ENCODE assay signal across 8 cellular contexts in the genomic region with DNA sequence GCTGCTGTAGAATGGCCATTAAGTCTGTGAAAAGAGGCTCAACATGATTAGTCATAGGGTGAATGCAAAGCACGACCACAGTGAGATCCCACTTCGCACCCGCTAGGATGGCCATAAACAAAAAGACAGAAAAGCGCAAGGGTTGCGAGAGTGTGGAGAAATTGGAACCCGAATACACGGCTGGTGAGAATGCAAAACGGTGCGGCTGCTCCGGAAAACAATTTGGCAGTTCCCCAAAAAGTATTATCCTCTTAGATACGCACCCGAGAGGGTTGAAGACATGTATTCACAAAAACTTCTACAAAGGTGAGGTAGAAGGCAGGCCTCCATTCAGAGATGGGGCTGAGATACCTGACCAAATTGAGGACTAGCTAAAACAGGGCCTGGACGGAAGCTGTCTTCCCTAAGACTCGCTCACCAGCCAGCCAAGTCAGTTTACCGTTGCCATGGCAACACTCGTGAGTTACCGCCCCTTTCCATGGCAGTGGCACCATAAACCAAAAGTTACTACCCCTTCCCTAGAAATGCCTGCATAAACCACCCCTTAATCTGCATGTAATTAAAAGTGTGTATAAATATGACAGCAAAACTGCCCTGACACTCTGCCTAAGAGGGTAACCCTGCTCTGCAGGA. TPM values are rescaled to one million over a fixed set of nuclear protein-coding genes. Genes with fewer than 3 reads are reported as not detected.
DNase-seq lines count a peak whose midpoint lies in the region; ATAC-seq, FAIRE-seq and TF ChIP-seq lines count a peak whose summit lies in the region.

No MANE protein-coding gene starts in this region.

- H3K9me3 ChIP-seq in WERI-Rb-1 (ENCODE audit: severe bottlenecking): peaks cover 2% of the 10 kb centered on the region
- H3K9me3 ChIP-seq in keratinocyte (ENCODE audit: control insufficient read depth, low read depth, low read length): no peaks in the 10 kb centered on the region
- H3K9me3 ChIP-seq in suprapubic skin: no peaks in the 10 kb centered on the region

- 79% methylated on average over 17 of the region's 17 CpGs for WGBS in suprapubic skin

- H2AFZ ChIP-seq in keratinocyte (ENCODE audit: control insufficient read depth, low read length): peak overlapping the region; percentile 89

- H3K4me3 ChIP-seq in WERI-Rb-1 (ENCODE audit: low read depth, low read length) (peak overlapping the region; percentile 6), keratinocyte (ENCODE audit: control insufficient read depth in 2 of 3, extremely low read depth in 1 of 3, insufficient read depth in 2 of 3, low read depth in 1 of 3, low read length in 3 of 3) (peak overlapping the region in 1 of 3 experiments; percentile 100), suprapubic skin (peak overlapping the region; percentile 65)

- no peak for DNase-seq in activated T-cell treated with anti-CD3 and anti-CD28 coated beads, Interleukin-2, amount 50 U/mL, for 4 hours
- DNase-seq in activated T-cell treated with anti-CD3 and anti-CD28 coated beads, Interleukin-2, amount 50 U/mL, for 1 hour: no peak
- DNase-seq in WERI-Rb-1: no peak
- DNase-seq in keratinocyte (ENCODE audit: low read depth, low spot score): no peak
- no peak for DNase-seq in suprapubic skin (ENCODE audit: low spot score in 2 of 2)
- DNase-seq in GF-D8 (lab: John Stamatoyannopoulos, UW): no peak
- DNase-seq in stimulated activated CD8-positive, alpha-beta memory T cell treated with anti-CD3 and anti-CD28 coated beads, Interleukin-4, amount 100 ng/mL, for 48 hours: no peak

- dilution Hi-C loops in keratinocyte (cut with MboI; ENCODE audit: extremely low pct_ligation_motif_present, low sequenced_read_pairs): no loop called here

- peak in 1 of 2 donors; percentile 2 for ATAC-seq in activated T-cell treated with anti-CD3 and anti-CD28 coated beads, Interleukin-2, amount 50 U/mL, for 4 hours
- ATAC-seq in HG02678 (IDR thresholded peaks at IDR 0.05; ENCODE audit: unreplicated experiment): no peak

- no peaks in the 10 kb centered on the region for H3K9me3 Mint-ChIP-seq in activated T-cell treated with anti-CD3 and anti-CD28 coated beads, Interleukin-2, amount 50 U/mL, for 4 hours

- peak overlapping the region; percentile 75 for H3K27ac ChIP-seq in WERI-Rb-1
- H3K27ac ChIP-seq in keratinocyte (ENCODE audit: control insufficient read depth, insufficient read depth, low read length): no peak overlapping the region
- no peak overlapping the region for H3K27ac ChIP-seq in suprapubic skin

- H3K36me3 Mint-ChIP-seq in activated T-cell treated with anti-CD3 and anti-CD28 coated beads, Interleukin-2, amount 50 U/mL, for 4 hours (ENCODE audit: insufficient read depth): peaks cover 33% of the 10 kb centered on the region

- H3K27me3 ChIP-seq in WERI-Rb-1 (ENCODE audit: insufficient read depth, low read depth, severe bottlenecking) (no peaks in the 10 kb centered on the region), keratinocyte (ENCODE audit: control insufficient read depth, extremely low read depth, insufficient read depth, low read length) (no peaks in the 10 kb centered on the region), suprapubic skin (no peaks in the 10 kb centered on the region)

- no peak for TF ChIP-seq EP300 in suprapubic skin (IDR thresholded peaks at IDR 0.05)

- no peaks in the 10 kb centered on the region for H3K27me3 Mint-ChIP-seq in activated T-cell treated with anti-CD3 and anti-CD28 coated beads, Interleukin-2, amount 50 U/mL, for 4 hours (ENCODE audit: low read depth)

- H3K9ac ChIP-seq in keratinocyte (ENCODE audit: control insufficient read depth, extremely low read depth, insufficient read depth, low read length): no peak overlapping the region

- H4K20me1 ChIP-seq in keratinocyte (ENCODE audit: control insufficient read depth, extremely low read depth, insufficient read depth, low read length): no peaks in the 10 kb centered on the region

- FAIRE-seq in keratinocyte (lab: Jason Lieb, UNC): no peak

- TF ChIP-seq CTCF in WERI-Rb-1 (IDR thresholded peaks at IDR 0.05; ENCODE audit: low read depth, low read length): no peak
- TF ChIP-seq CTCF in keratinocyte (optimal IDR thresholded peaks at IDR 0.05 in 1 of 3, IDR thresholded peaks at IDR 0.05 in 1 of 3, conservative IDR thresholded peaks at IDR 0.05 in 1 of 3; ENCODE audit: extremely low read depth in 1 of 3, insufficient read depth in 2 of 3, low read length in 3 of 3): no peak
- no peak for TF ChIP-seq CTCF in suprapubic skin (IDR thresholded peaks at IDR 0.05)

- H3K36me3 ChIP-seq in WERI-Rb-1 (peaks cover 34% of the 10 kb centered on the region), keratinocyte (ENCODE audit: control insufficient read depth in 2 of 2, extremely low read depth in 1 of 2, insufficient read depth in 2 of 2, low read length in 2 of 2) (peaks cover 4 to 30% of the 10 kb centered on the region in 2 experiments), suprapubic skin (peaks cover 22% of the 10 kb centered on the region)

- peak overlapping the region; percentile 94 for H3K4me3 Mint-ChIP-seq in activated T-cell treated with anti-CD3 and anti-CD28 coated beads, Interleukin-2, amount 50 U/mL, for 4 hours

- peaks cover 23% of the 10 kb centered on the region for H3K79me2 ChIP-seq in keratinocyte (ENCODE audit: control insufficient read depth, insufficient read depth, low read length)

- peak overlapping the region; percentile 50 for H3K4me2 ChIP-seq in keratinocyte (ENCODE audit: control insufficient read depth, extremely low read depth, insufficient read depth, low read depth, low read length)

- H3K4me1 ChIP-seq in keratinocyte (ENCODE audit: control insufficient read depth, extremely low read depth, insufficient read depth, low read length): peaks cover 36% of the 10 kb centered on the region
- H3K4me1 ChIP-seq in suprapubic skin: peaks cover 23% of the 10 kb centered on the region

- no peaks in the 10 kb centered on the region for H3K9me1 ChIP-seq in keratinocyte (ENCODE audit: control insufficient read depth, extremely low read depth, insufficient read depth, low read length)

- TF ChIP-seq POLR2A in suprapubic skin (IDR thresholded peaks at IDR 0.05): no peak

- peaks cover 36% of the 10 kb centered on the region for H3K4me1 Mint-ChIP-seq in activated T-cell treated with anti-CD3 and anti-CD28 coated beads, Interleukin-2, amount 50 U/mL, for 4 hours (ENCODE audit: low read depth)

RNA-seq across cellular contexts. Expression of a gene that starts 0.7 kb away (rescaled TPM):
- total RNA-seq in activated T-cell treated with anti-CD3 and anti-CD28 coated beads, Interleukin-2, amount 50 U/mL, for 4 hours: 100 to 1,000 TPM; 298 to 324 (median 309) TPM
- polyA plus RNA-seq in keratinocyte: 353 to 388 TPM (median 360 TPM) in 3 replicates
- 46.0 TPM for polyA plus RNA-seq in keratinocyte (2011; ENCODE audit: low read depth)
- 305 and 390 TPM in 2 replicates for polyA plus RNA-seq in keratinocyte (2011; cell fraction: cytosol; rRNA removed)
- polyA plus RNA-seq in keratinocyte (2011; cell fraction: nucleus; rRNA removed): 205 and 225 TPM in 2 replicates
- polyA plus RNA-seq in keratinocyte (2012; ENCODE audit: low replicate concordance): 228 and 312 TPM in 2 replicates
- polyA minus RNA-seq in keratinocyte: 142 to 261 TPM (median 258 TPM) in 3 replicates
- polyA minus RNA-seq in keratinocyte (2011; cell fraction: cytosol; rRNA and poly(A)+ RNA removed): 148 TPM
- 58.9 and 97.7 TPM in 2 replicates for polyA minus RNA-seq in keratinocyte (2011; cell fraction: nucleus; rRNA and poly(A)+ RNA removed)
- total RNA-seq in suprapubic skin: 100 to 1,000 TPM; 125 to 226 (median 176) TPM

RNA-seq across cellular contexts. Expression of a gene that starts 34.3 kb away (rescaled TPM):
- not detected for total RNA-seq in activated T-cell treated with anti-CD3 and anti-CD28 coated beads, Interleukin-2, amount 50 U/mL, for 4 hours
- 0.04 TPM in 1 of 3 replicates, not detected in the others for polyA plus RNA-seq in keratinocyte
- not detected for polyA plus RNA-seq in keratinocyte (2011; ENCODE audit: low read depth)
- polyA plus RNA-seq in keratinocyte (2011; cell fraction: cytosol; rRNA removed): not detected in 2 replicates
- 0.20 TPM in 1 of 2 replicates, not detected in the other for polyA plus RNA-seq in keratinocyte (2011; cell fraction: nucleus; rRNA removed)
- polyA plus RNA-seq in keratinocyte (2012; ENCODE audit: low replicate concordance): 0.14 and 0.36 TPM in 2 replicates
- polyA minus RNA-seq in keratinocyte: not detected in 3 replicates
- not detected for polyA minus RNA-seq in keratinocyte (2011; cell fraction: cytosol; rRNA and poly(A)+ RNA removed)
- not detected in 2 replicates for polyA minus RNA-seq in keratinocyte (2011; cell fraction: nucleus; rRNA and poly(A)+ RNA removed)
- total RNA-seq in suprapubic skin: 1 to 10 TPM in 1 of 4 donors, under 1 TPM in 1, not detected in 2; 0.31 to 7.7 TPM
